In the genomic region with DNA sequence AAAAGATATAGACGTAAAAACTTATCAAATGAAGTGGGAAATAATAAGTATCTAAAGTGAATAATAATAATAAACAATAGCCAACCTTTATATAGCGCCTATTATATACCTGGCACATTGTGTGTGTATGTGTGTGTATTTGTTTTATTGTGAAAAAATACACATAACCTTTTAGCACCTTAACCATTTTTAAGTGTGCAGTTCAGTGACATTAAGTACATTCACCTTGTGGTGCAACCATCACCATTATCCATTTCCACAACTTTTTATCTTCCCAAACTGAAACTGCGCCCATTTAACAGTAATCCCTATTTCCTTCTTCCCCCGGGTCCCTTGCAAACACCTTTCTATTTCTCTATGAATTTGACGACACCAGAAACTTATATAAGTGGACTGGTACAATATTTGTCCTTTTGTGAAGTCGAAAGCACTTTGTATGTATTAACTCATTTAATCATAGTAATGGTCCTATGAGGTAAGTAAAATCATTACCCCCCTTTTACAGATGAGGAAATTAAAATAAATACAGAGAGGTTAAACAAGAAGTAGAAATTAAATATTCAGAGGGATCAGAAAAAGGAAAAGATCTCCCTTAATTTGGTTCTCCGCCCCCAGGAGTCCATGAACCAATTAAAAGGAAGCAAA, we compare ENCODE assay signal across 16 cellular contexts. TPM values are rescaled to one million over a fixed set of nuclear protein-coding genes. Genes with fewer than 3 reads are reported as not detected.
DNase-seq lines count a peak whose midpoint lies in the region; ATAC-seq and TF ChIP-seq lines count a peak whose summit lies in the region.
"Had no signal": no experiment of that assay in that cellular context is flagged by ENCODE, and none has a peak within 500 bp of the region (broad histone marks: within the 10 kb centered on the region; RNA-seq: fewer than 3 reads in every experiment).

No MANE protein-coding gene starts in this region.

- TF ChIP-seq RAD21 in HCT116 (IDR thresholded peaks at IDR 0.05; ENCODE audit: low read depth) = no peak

- H3K9ac ChIP-seq in HCT116 (ENCODE audit: low read length) (no peak overlapping the region), adipocyte (ENCODE audit: low read length) (peak overlapping the region; percentile 61), iPS-20b (ENCODE audit: low read depth, low read length) (peak overlapping the region; percentile 56; the same call in 1 of the 2 replicates)
- H3K9ac ChIP-seq: BLaER1 treated with 17β-estradiol and CSF1 and Interleukin-3, amounts not matched to agents 10 nM and 100 nM had no signal

- H3K4me1 Mint-ChIP-seq in activated naive CD8-positive, alpha-beta T cell treated with anti-CD3 and anti-CD28 coated beads for 36 hours = peaks cover 1% of the 10 kb centered on the region

- H3K4me1 ChIP-seq in HCT116 (ENCODE audit: control insufficient read depth in 1 of 2, insufficient read depth in 2 of 2, low read length in 2 of 2) (peaks cover 9 to 11% of the 10 kb centered on the region in 2 experiments), adipocyte (ENCODE audit: control insufficient read depth, insufficient read depth, low read length) (peaks cover 49% of the 10 kb centered on the region), iPS-20b (ENCODE audit: insufficient read depth, low read length) (peaks cover 14% of the 10 kb centered on the region), psoas muscle (peaks cover 68% of the 10 kb centered on the region)
- H3K4me1 ChIP-seq: BLaER1 treated with 17β-estradiol and CSF1 and Interleukin-3, amounts not matched to agents 10 nM and 100 nM had no signal

- TF ChIP-seq POLR2A in HCT116 (IDR thresholded peaks at IDR 0.05; ENCODE audit: borderline replicate concordance, extremely low read depth, insufficient read depth, insufficient read length) = no peak

- H3K4me2 ChIP-seq in HCT116 (ENCODE audit: low read length) = peak overlapping the region; percentile 65
- H3K4me2 ChIP-seq: BLaER1 treated with 17β-estradiol and CSF1 and Interleukin-3, amounts not matched to agents 10 nM and 100 nM had no signal

- no peaks in the 10 kb centered on the region for H4K20me1 ChIP-seq in HCT116 (ENCODE audit: insufficient read depth)
- H4K20me1 ChIP-seq: BLaER1 treated with 17β-estradiol and CSF1 and Interleukin-3, amounts not matched to agents 10 nM and 100 nM had no signal

- H2AFZ ChIP-seq in HCT116 (ENCODE audit: low read depth, low read length, poor library complexity, severe bottlenecking) = no peak overlapping the region

- H3K27ac Mint-ChIP-seq in activated naive CD8-positive, alpha-beta T cell treated with anti-CD3 and anti-CD28 coated beads for 36 hours = no peak overlapping the region
- H3K27ac Mint-ChIP-seq: activated T-cell treated with anti-CD3 and anti-CD28 coated beads, Interleukin-2, amount 50 U/mL, for 72 hours; stimulated activated naive CD8-positive, alpha-beta T cell treated with anti-CD3 and anti-CD28 coated beads, Interleukin-15, amount 100 ng/mL, for 72 hours had no signal

- ATAC-seq in HCT116 (no peak), psoas muscle (no peak)
- ATAC-seq: activated T-cell treated with anti-CD3 and anti-CD28 coated beads, Interleukin-2, amount 50 U/mL, for 72 hours; stimulated activated naive CD8-positive, alpha-beta T cell treated with anti-CD3 and anti-CD28 coated beads, Interleukin-15, amount 100 ng/mL, for 72 hours had no signal

- H3K9me3 Mint-ChIP-seq in activated naive CD8-positive, alpha-beta T cell treated with anti-CD3 and anti-CD28 coated beads for 36 hours = no peaks in the 10 kb centered on the region
- H3K9me3 Mint-ChIP-seq: activated T-cell treated with anti-CD3 and anti-CD28 coated beads, Interleukin-2, amount 50 U/mL, for 72 hours; stimulated activated naive CD8-positive, alpha-beta T cell treated with anti-CD3 and anti-CD28 coated beads, Interleukin-15, amount 100 ng/mL, for 72 hours had no signal

- WGBS in psoas muscle, 3 donors = 75 to 86% (median 85%) methylated on average over 7 of the region's 7 CpGs

- H3K36me3 ChIP-seq in HCT116 (ENCODE audit: control insufficient read depth in 1 of 2, insufficient read depth in 2 of 2, low read length in 2 of 2) (no peaks in the 10 kb centered on the region), adipocyte (ENCODE audit: control insufficient read depth, insufficient read depth, low read length, severe bottlenecking) (no peaks in the 10 kb centered on the region), iPS-20b (ENCODE audit: insufficient read depth, low read depth, low read length) (no peaks in the 10 kb centered on the region), psoas muscle (ENCODE audit: insufficient read depth in 1 of 2, low read depth in 1 of 2) (no peaks in the 10 kb centered on the region)
- H3K36me3 ChIP-seq: BLaER1 treated with 17β-estradiol and CSF1 and Interleukin-3, amounts not matched to agents 10 nM and 100 nM; esophagus squamous epithelium; HAP-1 had no signal

- H3K27me3 ChIP-seq in HCT116 (ENCODE audit: insufficient read depth, low read length) (peaks cover 44% of the 10 kb centered on the region), adipocyte (replicated peaks; ENCODE audit: control insufficient read depth, insufficient read depth, low read length) (no peaks in the 10 kb centered on the region), iPS-20b (ENCODE audit: insufficient read depth, low read length) (no peaks in the 10 kb centered on the region), psoas muscle (ENCODE audit: insufficient read depth in 3 of 3, low read length in 2 of 3) (no peaks in the 10 kb centered on the region)
- H3K27me3 ChIP-seq: BLaER1 treated with 17β-estradiol and CSF1 and Interleukin-3, amounts not matched to agents 10 nM and 100 nM had no signal

- H3K9me3 ChIP-seq in HCT116 (ENCODE audit: control insufficient read depth in 1 of 2, insufficient read depth in 1 of 2, low read depth in 1 of 2, low read length in 2 of 2) (no peaks in the 10 kb centered on the region), adipocyte (ENCODE audit: control insufficient read depth, low read length) (no peaks in the 10 kb centered on the region), iPS-20b (ENCODE audit: insufficient read depth, low read depth, low read length) (no peaks in the 10 kb centered on the region), psoas muscle (no peaks in the 10 kb centered on the region)
- H3K9me3 ChIP-seq: BLaER1 treated with 17β-estradiol and CSF1 and Interleukin-3, amounts not matched to agents 10 nM and 100 nM; esophagus squamous epithelium; HAP-1 had no signal

- no peak overlapping the region for H3K27ac ChIP-seq in HCT116 (ENCODE audit: low read depth, low read length)
- no peak overlapping the region for H3K27ac ChIP-seq in iPS-20b (ENCODE audit: low read length)
- peak overlapping the region; percentile 77 for H3K27ac ChIP-seq in psoas muscle
- H3K27ac ChIP-seq: BLaER1 treated with 17β-estradiol and CSF1 and Interleukin-3, amounts not matched to agents 10 nM and 100 nM had no signal

- intact Hi-C loops in HCT116 (cut with micrococcal nuclease) = no loop called here
- intact Hi-C loops in psoas muscle (cut with DNase I) = loop anchor here in 1 of 2 donors (5.0 kb wide), 1 partner anchor 76 kb away; a partner anchor contains a TSS

- POLR2A ChIA-PET in HCT116 (lab: Charles Lee) = no interaction called here

- RAD21 ChIA-PET in HCT116 (lab: Charles Lee; ENCODE audit: low non-redundant PET in 1 of 2, low total read pairs in 2 of 2, uncharacterized antibody in 2 of 2, unreplicated experiment in 2 of 2) = no interaction called here

- H3K4me3 ChIP-seq in HCT116 (replicated peaks in 1 of 2; ENCODE audit: low read depth in 1 of 2, low read length in 2 of 2) (peak overlapping the region; percentile 20 to 43), adipocyte (ENCODE audit: low read length) (no peak overlapping the region), iPS-20b (ENCODE audit: low read length) (peak overlapping the region; percentile 62), psoas muscle (peak overlapping the region; percentile 46)
- H3K4me3 ChIP-seq: BLaER1 treated with 17β-estradiol and CSF1 and Interleukin-3, amounts not matched to agents 10 nM and 100 nM; HAP-1; lung; skin epidermis had no signal

- no peaks in the 10 kb centered on the region for H3K36me3 Mint-ChIP-seq in activated naive CD8-positive, alpha-beta T cell treated with anti-CD3 and anti-CD28 coated beads for 36 hours

- no TSS peak for BruUV-seq in HCT116 (replicated peaks; lab: Mats Ljungman, UMichigan)

- DNase-seq in HCT116 (ENCODE audit: low read depth, low spot score) = no peak
- no peak for DNase-seq in adipocyte (ENCODE audit: low read depth)
- no peak for DNase-seq in psoas muscle
- no peak for DNase-seq in D341Med (ENCODE audit: low spot score)
- no peak for DNase-seq in activated naive CD8-positive, alpha-beta T cell treated with anti-CD3 and anti-CD28 coated beads for 36 hours
- DNase-seq in NCI-H2029 treated with DMSO at 0.1 percent for 48 hours (lab: John Stamatoyannopoulos, UW) = no peak
- no peak for DNase-seq in stimulated activated naive CD4-positive, alpha-beta T cell (lab: John Stamatoyannopoulos, UW)
- DNase-seq: activated CD4-positive, alpha-beta T cell treated with anti-CD3 and anti-CD28 coated beads, Interleukin-2, amount 50 U/mL, for 48 hours; activated T-cell treated with anti-CD3 and anti-CD28 coated beads, Interleukin-2, amount 50 U/mL, for 72 hours; esophagus squamous epithelium; stimulated activated naive CD8-positive, alpha-beta T cell treated with anti-CD3 and anti-CD28 coated beads, Interleukin-15, amount 100 ng/mL, for 72 hours had no signal

- H3K79me2 ChIP-seq in HCT116 (ENCODE audit: insufficient read depth, low read length) = no peaks in the 10 kb centered on the region

- no peaks in the 10 kb centered on the region for H3K9me2 ChIP-seq in HCT116 (ENCODE audit: insufficient read depth)

- TF ChIP-seq CTCF in HCT116 (IDR thresholded peaks at IDR 0.05 in 2 of 3, conservative IDR thresholded peaks at IDR 0.05 in 1 of 3; ENCODE audit: borderline replicate concordance in 1 of 3, insufficient read depth in 1 of 3, low read depth in 2 of 3, low read length in 2 of 3) = no peak
- TF ChIP-seq CTCF in psoas muscle (IDR thresholded peaks at IDR 0.05) = no peak

- H3K27me3 Mint-ChIP-seq in activated naive CD8-positive, alpha-beta T cell treated with anti-CD3 and anti-CD28 coated beads for 36 hours = peaks cover 53% of the 10 kb centered on the region

- H3K4me3 Mint-ChIP-seq in activated naive CD8-positive, alpha-beta T cell treated with anti-CD3 and anti-CD28 coated beads for 36 hours = no peak overlapping the region
- H3K4me3 Mint-ChIP-seq: stimulated activated naive CD8-positive, alpha-beta T cell treated with anti-CD3 and anti-CD28 coated beads, Interleukin-15, amount 100 ng/mL, for 72 hours had no signal

- CTCF ChIA-PET in HCT116 (lab: Charles Lee) = no interaction called here

TF ChIP-seq in HCT116, 20 proteins besides CTCF, POLR2A, EP300 and RAD21 (continues in another document):
- no peak for TF ChIP-seq EZH2 (IDR thresholded peaks at IDR 0.05)
- TF ChIP-seq CEBPB (IDR thresholded peaks at IDR 0.05; ENCODE audit: low read depth) = no peak
- no peak for TF ChIP-seq EGR1 (IDR thresholded peaks at IDR 0.05; ENCODE audit: low read depth)
- TF ChIP-seq SRF (IDR thresholded peaks at IDR 0.05; ENCODE audit: low read depth) = no peak
- TF ChIP-seq EZH2phosphoT487 (IDR thresholded peaks at IDR 0.05; ENCODE audit: borderline replicate concordance) = no peak

RNA-seq across cellular contexts. Expression of a gene that starts 33.5 kb away (rescaled TPM):
- total RNA-seq in HCT116 (2021; ENCODE audit: unreplicated experiment) (not detected), psoas muscle (not detected)
- polyA plus RNA-seq in HCT116 (2012) = not detected in 2 replicates
- not detected for polyA plus RNA-seq in psoas muscle
- total RNA-seq in activated naive CD8-positive, alpha-beta T cell treated with anti-CD3 and anti-CD28 coated beads for 36 hours = not detected
- total RNA-seq: activated T-cell treated with anti-CD3 and anti-CD28 coated beads, Interleukin-2, amount 50 U/mL, for 72 hours; esophagus squamous epithelium had no signal
- polyA plus RNA-seq: lung had no signal
